In the genomic region with DNA sequence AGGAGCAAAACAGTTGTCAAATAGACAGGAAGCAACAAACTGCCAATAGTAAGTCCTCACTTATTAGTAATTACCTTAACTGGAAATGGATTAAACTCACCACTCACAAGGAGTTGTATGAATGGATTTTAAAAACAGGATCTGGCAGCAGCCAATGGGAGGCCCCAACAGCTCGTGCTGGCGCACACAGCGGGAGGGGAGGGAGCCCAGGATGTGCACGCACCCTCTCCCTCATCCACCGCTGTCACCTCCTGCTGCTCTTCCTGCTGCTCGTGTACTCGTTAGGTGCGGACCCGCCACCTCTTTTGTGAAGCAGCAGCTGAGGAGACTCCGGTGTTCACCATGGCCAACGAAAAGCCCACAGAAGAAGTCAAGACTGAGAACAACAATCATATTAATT, we compare ENCODE assay signal across 1 cellular context.
TF ChIP-seq lines count a peak whose summit lies in the region.

SUMO4 (plus strand) TSS at position 213 of the 400 bp plus-strand sequence; CDS start at position 343, 130 bp downstream.

TF ChIP-seq in K562, 482 proteins besides CTCF, POLR2A, EP300 and RAD21:
- TF ChIP-seq TAF1 (IDR thresholded peaks at IDR 0.05; ENCODE audit: control insufficient read depth, extremely low read depth, insufficient read depth, low read length, severe bottlenecking): no peak
- TF ChIP-seq, protein P1, sequence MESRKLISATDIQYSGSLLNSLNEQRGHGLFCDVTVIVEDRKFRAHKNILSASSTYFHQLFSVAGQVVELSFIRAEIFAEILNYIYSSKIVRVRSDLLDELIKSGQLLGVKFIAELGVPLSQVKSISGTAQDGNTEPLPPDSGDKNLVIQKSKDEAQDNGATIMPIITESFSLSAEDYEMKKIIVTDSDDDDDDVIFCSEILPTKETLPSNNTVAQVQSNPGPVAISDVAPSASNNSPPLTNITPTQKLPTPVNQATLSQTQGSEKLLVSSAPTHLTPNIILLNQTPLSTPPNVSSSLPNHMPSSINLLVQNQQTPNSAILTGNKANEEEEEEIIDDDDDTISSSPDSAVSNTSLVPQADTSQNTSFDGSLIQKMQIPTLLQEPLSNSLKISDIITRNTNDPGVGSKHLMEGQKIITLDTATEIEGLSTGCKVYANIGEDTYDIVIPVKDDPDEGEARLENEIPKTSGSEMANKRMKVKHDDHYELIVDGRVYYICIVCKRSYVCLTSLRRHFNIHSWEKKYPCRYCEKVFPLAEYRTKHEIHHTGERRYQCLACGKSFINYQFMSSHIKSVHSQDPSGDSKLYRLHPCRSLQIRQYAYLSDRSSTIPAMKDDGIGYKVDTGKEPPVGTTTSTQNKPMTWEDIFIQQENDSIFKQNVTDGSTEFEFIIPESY (CRISPR knock-in tag; IDR thresholded peaks at IDR 0.05): peak; percentile 76
TF ChIP-seq in K562: peak in this region for 1.
